ENCODE assay signal across 1 cellular context in genomic region chr2:102383722-102384121, GRCh38.
TF ChIP-seq lines count a peak whose summit lies in the region.

No MANE protein-coding gene starts in this region.

TF ChIP-seq in GM12878, 131 proteins besides CTCF, POLR2A, EP300 and RAD21 (continued from another document):
- TF ChIP-seq, protein P1, sequence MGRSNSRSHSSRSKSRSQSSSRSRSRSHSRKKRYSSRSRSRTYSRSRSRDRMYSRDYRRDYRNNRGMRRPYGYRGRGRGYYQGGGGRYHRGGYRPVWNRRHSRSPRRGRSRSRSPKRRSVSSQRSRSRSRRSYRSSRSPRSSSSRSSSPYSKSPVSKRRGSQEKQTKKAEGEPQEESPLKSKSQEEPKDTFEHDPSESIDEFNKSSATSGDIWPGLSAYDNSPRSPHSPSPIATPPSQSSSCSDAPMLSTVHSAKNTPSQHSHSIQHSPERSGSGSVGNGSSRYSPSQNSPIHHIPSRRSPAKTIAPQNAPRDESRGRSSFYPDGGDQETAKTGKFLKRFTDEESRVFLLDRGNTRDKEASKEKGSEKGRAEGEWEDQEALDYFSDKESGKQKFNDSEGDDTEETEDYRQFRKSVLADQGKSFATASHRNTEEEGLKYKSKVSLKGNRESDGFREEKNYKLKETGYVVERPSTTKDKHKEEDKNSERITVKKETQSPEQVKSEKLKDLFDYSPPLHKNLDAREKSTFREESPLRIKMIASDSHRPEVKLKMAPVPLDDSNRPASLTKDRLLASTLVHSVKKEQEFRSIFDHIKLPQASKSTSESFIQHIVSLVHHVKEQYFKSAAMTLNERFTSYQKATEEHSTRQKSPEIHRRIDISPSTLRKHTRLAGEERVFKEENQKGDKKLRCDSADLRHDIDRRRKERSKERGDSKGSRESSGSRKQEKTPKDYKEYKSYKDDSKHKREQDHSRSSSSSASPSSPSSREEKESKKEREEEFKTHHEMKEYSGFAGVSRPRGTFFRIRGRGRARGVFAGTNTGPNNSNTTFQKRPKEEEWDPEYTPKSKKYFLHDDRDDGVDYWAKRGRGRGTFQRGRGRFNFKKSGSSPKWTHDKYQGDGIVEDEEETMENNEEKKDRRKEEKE (IDR thresholded peaks at IDR 0.05): no peak
